Comparison of ENCODE assay signal across 20 cellular contexts in the genomic region with DNA sequence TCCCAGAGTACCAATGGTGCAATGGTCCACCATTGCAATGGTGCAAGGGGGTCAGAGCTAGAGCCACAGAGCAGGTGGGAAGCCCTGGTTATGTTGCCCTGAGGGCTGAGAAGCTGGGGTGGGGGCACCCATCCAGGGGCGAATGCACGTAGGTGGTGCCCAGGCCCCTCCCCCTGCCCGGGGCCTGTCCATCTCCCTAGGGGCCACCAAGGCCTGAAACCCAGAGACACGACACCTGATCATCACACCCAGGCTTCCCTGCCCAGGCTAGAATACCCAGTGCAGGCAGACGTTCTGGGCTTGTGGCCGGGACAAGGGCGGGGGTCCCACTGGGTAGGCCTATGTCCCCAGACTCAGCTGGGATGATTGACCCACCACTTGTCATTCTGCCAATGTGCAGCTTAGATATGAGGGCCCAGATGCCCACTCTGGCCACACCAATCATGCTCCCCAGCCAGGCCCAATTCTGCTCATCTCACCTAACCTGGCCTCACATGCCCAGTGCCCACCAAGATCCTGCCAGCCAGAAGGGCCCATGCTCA.
DNase-seq lines count a peak whose midpoint lies in the region; ATAC-seq, FAIRE-seq and TF ChIP-seq lines count a peak whose summit lies in the region.
"Had no signal": no experiment of that assay in that cellular context is flagged by ENCODE, and none has a peak within 500 bp of the region (broad histone marks: within the 10 kb centered on the region; RNA-seq: fewer than 3 reads in every experiment).

No MANE protein-coding gene starts in this region.

- H3K4me3 ChIP-seq in kidney (ENCODE audit: low read length in 2 of 2) (no peak overlapping the region), spleen (no peak overlapping the region), HAP-1 (no peak overlapping the region), lower leg skin (ENCODE audit: low read depth, poor library complexity, severe bottlenecking) (no peak overlapping the region)
- H3K4me3 ChIP-seq: GM23248 had no signal

- H3K4me1 ChIP-seq in kidney (ENCODE audit: control insufficient read depth in 1 of 2, insufficient read depth in 1 of 2, low read depth in 1 of 2, low read length in 2 of 2) (no peaks in the 10 kb centered on the region), spleen (peaks cover 0 to 6% (median 0%) of the 10 kb centered on the region in 6 donors), HAP-1 (no peaks in the 10 kb centered on the region)

- no peaks in the 10 kb centered on the region for H3K9me3 Mint-ChIP-seq in stimulated activated naive CD8-positive, alpha-beta T cell treated with anti-CD3 and anti-CD28 coated beads, Interleukin-15, amount 100 ng/mL, for 72 hours
- H3K9me3 Mint-ChIP-seq: CD4-positive, alpha-beta memory T cell had no signal

- TF ChIP-seq CTCF in kidney (IDR thresholded peaks at IDR 0.05; ENCODE audit: borderline replicate concordance, extremely low read depth, insufficient read depth) = no peak
- no peak for TF ChIP-seq CTCF in spleen (IDR thresholded peaks at IDR 0.05 in 8 of 11, conservative IDR thresholded peaks at IDR 0.05 in 3 of 11)
- TF ChIP-seq CTCF in lower leg skin (IDR thresholded peaks at IDR 0.05) = no peak

- H3K27me3 Mint-ChIP-seq in stimulated activated naive CD8-positive, alpha-beta T cell treated with anti-CD3 and anti-CD28 coated beads, Interleukin-15, amount 100 ng/mL, for 72 hours = peaks cover 43% of the 10 kb centered on the region

- no peak overlapping the region for H3K27ac ChIP-seq in kidney (ENCODE audit: low read depth in 2 of 2, low read length in 2 of 2)
- H3K27ac ChIP-seq in spleen = no peak overlapping the region
- H3K27ac ChIP-seq: GM23248 had no signal

- FAIRE-seq in kidney (lab: Jason Lieb, UNC) (no peak), GM12892 (lab: Jason Lieb, UNC) (no peak)
- FAIRE-seq: GM12891, GM19239, H1 had no signal

- TF ChIP-seq POLR2A in spleen (IDR thresholded peaks at IDR 0.05) (no peak), GM12892 (IDR thresholded peaks at IDR 0.05; ENCODE audit: low read depth, low read length) (no peak), lower leg skin (IDR thresholded peaks at IDR 0.05) (no peak)

- H3K27me3 ChIP-seq in spleen (replicated peaks in 1 of 7) (peaks cover 0 to 48% (median 15%) of the 10 kb centered on the region in 7 donors), HAP-1 (ENCODE audit: low read depth) (no peaks in the 10 kb centered on the region)

- H3K4me3 Mint-ChIP-seq in stimulated activated naive CD8-positive, alpha-beta T cell treated with anti-CD3 and anti-CD28 coated beads, Interleukin-15, amount 100 ng/mL, for 72 hours = no peak overlapping the region
- H3K4me3 Mint-ChIP-seq: CD4-positive, alpha-beta memory T cell had no signal

- no peaks in the 10 kb centered on the region for H3K4me1 Mint-ChIP-seq in stimulated activated naive CD8-positive, alpha-beta T cell treated with anti-CD3 and anti-CD28 coated beads, Interleukin-15, amount 100 ng/mL, for 72 hours
- H3K4me1 Mint-ChIP-seq: CD4-positive, alpha-beta memory T cell had no signal

- intact Hi-C loops in kidney (cut with DNase I) (no loop called here), spleen (cut with DNase I; ENCODE audit: low total_unique reads) (no loop called here), lower leg skin (cut with DNase I; ENCODE audit: low total_unique reads) (no loop called here)

- ATAC-seq in stimulated activated naive CD8-positive, alpha-beta T cell treated with anti-CD3 and anti-CD28 coated beads, Interleukin-15, amount 100 ng/mL, for 72 hours = peak; percentile 33
- ATAC-seq: HCT116 had no signal

- H3K36me3 ChIP-seq in kidney (ENCODE audit: control insufficient read depth in 1 of 2, insufficient read depth in 2 of 2, low read length in 2 of 2) = no peaks in the 10 kb centered on the region
- H3K36me3 ChIP-seq in spleen = no peaks in the 10 kb centered on the region
- no peaks in the 10 kb centered on the region for H3K36me3 ChIP-seq in HAP-1 (replicated peaks)

- H3K9me3 ChIP-seq in kidney (ENCODE audit: control insufficient read depth in 1 of 2, low read length in 2 of 2) = no peaks in the 10 kb centered on the region
- H3K9me3 ChIP-seq in spleen = no peaks in the 10 kb centered on the region
- no peaks in the 10 kb centered on the region for H3K9me3 ChIP-seq in HAP-1

- WGBS in spleen, 5 donors = 68 to 93% (median 89%) methylated on average over 5 to 7 of the region's 7 CpGs
- WGBS in lower leg skin, 2 donors = 78 to 88% methylated on average over 6 of the region's 7 CpGs

- H3K27ac Mint-ChIP-seq in stimulated activated naive CD8-positive, alpha-beta T cell treated with anti-CD3 and anti-CD28 coated beads, Interleukin-15, amount 100 ng/mL, for 72 hours = no peak overlapping the region
- H3K27ac Mint-ChIP-seq: CD4-positive, alpha-beta memory T cell had no signal

- no peak overlapping the region for H3K9ac ChIP-seq in kidney (ENCODE audit: low read length in 2 of 2)
- H3K9ac ChIP-seq: GM23248 had no signal

- in situ Hi-C loops in HAP-1 (cut with MboI; ENCODE audit: low sequenced_read_pairs) = no loop called here

- DNase-seq in kidney (peak; percentile 66), spleen (peak; percentile 58), GM12892 (ENCODE audit: insufficient read length) (no peak), HAP-1 (ENCODE audit: low spot score in 2 of 2) (no peak), lower leg skin (ENCODE audit: low spot score in 2 of 2) (no peak), NCI-H526 treated with DMSO at 0.1 percent for 48 hours (lab: John Stamatoyannopoulos, UW) (no peak)
- DNase-seq in stimulated activated naive CD8-positive, alpha-beta T cell treated with anti-CD3 and anti-CD28 coated beads, Interleukin-15, amount 100 ng/mL, for 72 hours = no peak
- DNase-seq: C1 segment of cervical spinal cord; Calu3; CD4-positive, alpha-beta memory T cell; COR-L47; DMS53; DMS79 treated with DMSO at 0.1 percent for 48 hours; GF-D8; GM23248; H7 had no signal

Comparison
In these comparisons a context has a peak if more than half of its experiments do, and no peak if none do; other contexts are left out.
1. DNase-seq: peak in kidney (single experiment) and spleen (single experiment); none in stimulated activated naive CD8-positive, alpha-beta T cell treated with anti-CD3 and anti-CD28 coated beads, Interleukin-15, amount 100 ng/mL, for 72 hours (0 of 2), GM12892 (single experiment), HAP-1 (0 of 2), lower leg skin (0 of 2) and NCI-H526 treated with DMSO at 0.1 percent for 48 hours (single experiment).